In the genomic region with DNA sequence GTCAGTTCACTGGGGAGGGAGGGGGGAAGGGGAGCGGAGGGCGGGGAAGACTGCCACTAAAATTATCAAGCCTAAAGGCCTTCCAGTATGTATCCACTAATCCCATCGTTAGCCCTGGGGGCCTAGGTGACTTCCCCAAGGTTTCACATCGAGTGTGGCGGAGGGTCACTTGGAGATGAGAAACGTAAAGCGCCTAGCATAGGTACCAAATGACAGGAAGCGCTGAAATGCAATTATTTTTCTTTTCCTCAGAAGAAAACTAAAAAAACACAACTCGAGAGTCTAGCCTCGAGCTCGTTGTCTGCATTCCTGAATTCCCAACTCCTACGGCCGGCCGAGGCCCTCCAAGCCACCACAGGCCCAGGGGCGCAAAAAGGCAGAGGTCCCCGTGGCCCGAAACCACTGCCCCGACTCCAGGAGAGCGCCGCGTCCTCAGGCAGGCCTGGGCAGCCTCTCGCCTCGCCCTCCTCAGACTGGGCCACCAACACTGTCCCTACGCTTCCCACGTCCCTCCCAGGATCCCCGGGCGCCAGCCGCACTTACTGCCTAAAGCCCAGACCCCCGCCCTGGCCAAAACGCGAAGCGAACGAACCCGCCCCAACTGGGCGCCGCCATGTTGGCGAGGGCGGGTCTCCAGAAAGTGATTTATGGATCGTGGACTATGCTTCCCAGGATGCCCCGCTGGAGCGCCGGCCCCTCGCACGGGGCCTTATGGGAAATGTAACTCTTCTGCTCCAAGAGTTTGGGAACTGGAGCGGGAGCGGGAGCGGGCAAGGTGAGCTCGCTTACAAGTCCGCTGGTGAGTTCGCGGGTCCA, we compare ENCODE assay signal across 1 cellular context.
TF ChIP-seq lines count a peak whose summit lies in the region.

TSS of gene USP40 (minus strand) at position 642 of the 816 bp plus-strand sequence. CDS start 1,228 bp downstream, outside the sequence.

TF ChIP-seq in HEK293, 187 proteins besides CTCF, POLR2A, EP300 and RAD21 (continued from another document):
- TF ChIP-seq ZBTB10 (tag by site-specific recombination; IDR thresholded peaks at IDR 0.05) (0 out of 2 replicates have a peak, but pooled peaks have one; percentile 19), ZNF664 (tag by site-specific recombination; IDR thresholded peaks at IDR 0.05) (no peak), ZNF26 (tag by site-specific recombination; IDR thresholded peaks at IDR 0.05) (no peak), ZNF776 (tag by site-specific recombination; IDR thresholded peaks at IDR 0.05; ENCODE audit: borderline replicate concordance) (no peak), ZNF211 (tag by site-specific recombination; IDR thresholded peaks at IDR 0.05; ENCODE audit: low read depth) (no peak), RBAK (tag by site-specific recombination; IDR thresholded peaks at IDR 0.05) (no peak), ZSCAN18 (tag by site-specific recombination; IDR thresholded peaks at IDR 0.05) (no peak), ZNF529 (tag by site-specific recombination; IDR thresholded peaks at IDR 0.05; ENCODE audit: insufficient replicate concordance) (no peak), ZFP41 (tag by site-specific recombination; IDR thresholded peaks at IDR 0.05; ENCODE audit: borderline replicate concordance) (no peak), ZNF239 (tag by site-specific recombination; IDR thresholded peaks at IDR 0.05) (no peak), ZNF473 (tag by site-specific recombination; IDR thresholded peaks at IDR 0.05) (no peak), ZBTB7A (tag by site-specific recombination; IDR thresholded peaks at IDR 0.05; ENCODE audit: low read depth) (0 out of 2 replicates have a peak, but pooled peaks have one; percentile 25), ZNF433 (tag by site-specific recombination; IDR thresholded peaks at IDR 0.05; ENCODE audit: low read depth) (no peak), ZNF146 (tag by site-specific recombination; IDR thresholded peaks at IDR 0.05) (no peak), ZSCAN4 (tag by site-specific recombination; IDR thresholded peaks at IDR 0.05) (no peak), ZNF121 (tag by site-specific recombination; IDR thresholded peaks at IDR 0.05) (peak; percentile 50; the same call in 1 of the 2 replicates), OSR2 (tag by site-specific recombination; IDR thresholded peaks at IDR 0.05) (no peak)
- TF ChIP-seq, protein P1, sequence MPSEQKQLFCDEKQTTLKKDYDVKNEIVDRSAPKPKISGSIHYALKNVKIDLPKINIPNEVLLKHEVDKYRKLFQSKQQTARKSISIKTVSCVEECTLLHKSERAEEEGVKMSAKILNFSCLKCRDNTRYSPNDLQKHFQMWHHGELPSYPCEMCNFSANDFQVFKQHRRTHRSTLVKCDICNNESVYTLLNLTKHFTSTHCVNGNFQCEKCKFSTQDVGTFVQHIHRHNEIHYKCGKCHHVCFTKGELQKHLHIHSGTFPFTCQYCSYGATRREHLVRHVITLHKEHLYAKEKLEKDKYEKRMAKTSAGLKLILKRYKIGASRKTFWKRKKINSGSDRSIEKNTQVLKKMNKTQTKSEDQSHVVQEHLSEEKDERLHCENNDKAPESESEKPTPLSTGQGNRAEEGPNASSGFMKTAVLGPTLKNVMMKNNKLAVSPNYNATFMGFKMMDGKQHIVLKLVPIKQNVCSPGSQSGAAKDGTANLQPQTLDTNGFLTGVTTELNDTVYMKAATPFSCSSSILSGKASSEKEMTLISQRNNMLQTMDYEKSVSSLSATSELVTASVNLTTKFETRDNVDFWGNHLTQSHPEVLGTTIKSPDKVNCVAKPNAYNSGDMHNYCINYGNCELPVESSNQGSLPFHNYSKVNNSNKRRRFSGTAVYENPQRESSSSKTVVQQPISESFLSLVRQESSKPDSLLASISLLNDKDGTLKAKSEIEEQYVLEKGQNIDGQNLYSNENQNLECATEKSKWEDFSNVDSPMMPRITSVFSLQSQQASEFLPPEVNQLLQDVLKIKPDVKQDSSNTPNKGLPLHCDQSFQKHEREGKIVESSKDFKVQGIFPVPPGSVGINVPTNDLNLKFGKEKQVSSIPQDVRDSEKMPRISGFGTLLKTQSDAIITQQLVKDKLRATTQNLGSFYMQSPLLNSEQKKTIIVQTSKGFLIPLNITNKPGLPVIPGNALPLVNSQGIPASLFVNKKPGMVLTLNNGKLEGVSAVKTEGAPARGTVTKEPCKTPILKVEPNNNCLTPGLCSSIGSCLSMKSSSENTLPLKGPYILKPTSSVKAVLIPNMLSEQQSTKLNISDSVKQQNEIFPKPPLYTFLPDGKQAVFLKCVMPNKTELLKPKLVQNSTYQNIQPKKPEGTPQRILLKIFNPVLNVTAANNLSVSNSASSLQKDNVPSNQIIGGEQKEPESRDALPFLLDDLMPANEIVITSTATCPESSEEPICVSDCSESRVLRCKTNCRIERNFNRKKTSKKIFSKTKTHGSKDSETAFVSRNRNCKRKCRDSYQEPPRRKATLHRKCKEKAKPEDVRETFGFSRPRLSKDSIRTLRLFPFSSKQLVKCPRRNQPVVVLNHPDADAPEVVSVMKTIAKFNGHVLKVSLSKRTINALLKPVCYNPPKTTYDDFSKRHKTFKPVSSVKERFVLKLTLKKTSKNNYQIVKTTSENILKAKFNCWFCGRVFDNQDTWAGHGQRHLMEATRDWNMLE (tag by site-specific recombination; conservative IDR thresholded peaks at IDR 0.05; ENCODE audit: low read depth) = 0 out of 2 replicates have a peak, but pooled peaks have one; percentile 29
- TF ChIP-seq, protein P2, sequence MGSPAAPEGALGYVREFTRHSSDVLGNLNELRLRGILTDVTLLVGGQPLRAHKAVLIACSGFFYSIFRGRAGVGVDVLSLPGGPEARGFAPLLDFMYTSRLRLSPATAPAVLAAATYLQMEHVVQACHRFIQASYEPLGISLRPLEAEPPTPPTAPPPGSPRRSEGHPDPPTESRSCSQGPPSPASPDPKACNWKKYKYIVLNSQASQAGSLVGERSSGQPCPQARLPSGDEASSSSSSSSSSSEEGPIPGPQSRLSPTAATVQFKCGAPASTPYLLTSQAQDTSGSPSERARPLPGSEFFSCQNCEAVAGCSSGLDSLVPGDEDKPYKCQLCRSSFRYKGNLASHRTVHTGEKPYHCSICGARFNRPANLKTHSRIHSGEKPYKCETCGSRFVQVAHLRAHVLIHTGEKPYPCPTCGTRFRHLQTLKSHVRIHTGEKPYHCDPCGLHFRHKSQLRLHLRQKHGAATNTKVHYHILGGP (tag by site-specific recombination; IDR thresholded peaks at IDR 0.05) = no peak
- TF ChIP-seq, protein P3, sequence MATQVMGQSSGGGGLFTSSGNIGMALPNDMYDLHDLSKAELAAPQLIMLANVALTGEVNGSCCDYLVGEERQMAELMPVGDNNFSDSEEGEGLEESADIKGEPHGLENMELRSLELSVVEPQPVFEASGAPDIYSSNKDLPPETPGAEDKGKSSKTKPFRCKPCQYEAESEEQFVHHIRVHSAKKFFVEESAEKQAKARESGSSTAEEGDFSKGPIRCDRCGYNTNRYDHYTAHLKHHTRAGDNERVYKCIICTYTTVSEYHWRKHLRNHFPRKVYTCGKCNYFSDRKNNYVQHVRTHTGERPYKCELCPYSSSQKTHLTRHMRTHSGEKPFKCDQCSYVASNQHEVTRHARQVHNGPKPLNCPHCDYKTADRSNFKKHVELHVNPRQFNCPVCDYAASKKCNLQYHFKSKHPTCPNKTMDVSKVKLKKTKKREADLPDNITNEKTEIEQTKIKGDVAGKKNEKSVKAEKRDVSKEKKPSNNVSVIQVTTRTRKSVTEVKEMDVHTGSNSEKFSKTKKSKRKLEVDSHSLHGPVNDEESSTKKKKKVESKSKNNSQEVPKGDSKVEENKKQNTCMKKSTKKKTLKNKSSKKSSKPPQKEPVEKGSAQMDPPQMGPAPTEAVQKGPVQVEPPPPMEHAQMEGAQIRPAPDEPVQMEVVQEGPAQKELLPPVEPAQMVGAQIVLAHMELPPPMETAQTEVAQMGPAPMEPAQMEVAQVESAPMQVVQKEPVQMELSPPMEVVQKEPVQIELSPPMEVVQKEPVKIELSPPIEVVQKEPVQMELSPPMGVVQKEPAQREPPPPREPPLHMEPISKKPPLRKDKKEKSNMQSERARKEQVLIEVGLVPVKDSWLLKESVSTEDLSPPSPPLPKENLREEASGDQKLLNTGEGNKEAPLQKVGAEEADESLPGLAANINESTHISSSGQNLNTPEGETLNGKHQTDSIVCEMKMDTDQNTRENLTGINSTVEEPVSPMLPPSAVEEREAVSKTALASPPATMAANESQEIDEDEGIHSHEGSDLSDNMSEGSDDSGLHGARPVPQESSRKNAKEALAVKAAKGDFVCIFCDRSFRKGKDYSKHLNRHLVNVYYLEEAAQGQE (tag by site-specific recombination; IDR thresholded peaks at IDR 0.05) = no peak
- TF ChIP-seq, protein P4, sequence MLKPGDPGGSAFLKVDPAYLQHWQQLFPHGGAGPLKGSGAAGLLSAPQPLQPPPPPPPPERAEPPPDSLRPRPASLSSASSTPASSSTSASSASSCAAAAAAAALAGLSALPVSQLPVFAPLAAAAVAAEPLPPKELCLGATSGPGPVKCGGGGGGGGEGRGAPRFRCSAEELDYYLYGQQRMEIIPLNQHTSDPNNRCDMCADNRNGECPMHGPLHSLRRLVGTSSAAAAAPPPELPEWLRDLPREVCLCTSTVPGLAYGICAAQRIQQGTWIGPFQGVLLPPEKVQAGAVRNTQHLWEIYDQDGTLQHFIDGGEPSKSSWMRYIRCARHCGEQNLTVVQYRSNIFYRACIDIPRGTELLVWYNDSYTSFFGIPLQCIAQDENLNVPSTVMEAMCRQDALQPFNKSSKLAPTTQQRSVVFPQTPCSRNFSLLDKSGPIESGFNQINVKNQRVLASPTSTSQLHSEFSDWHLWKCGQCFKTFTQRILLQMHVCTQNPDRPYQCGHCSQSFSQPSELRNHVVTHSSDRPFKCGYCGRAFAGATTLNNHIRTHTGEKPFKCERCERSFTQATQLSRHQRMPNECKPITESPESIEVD (tag by site-specific recombination; IDR thresholded peaks at IDR 0.05) = no peak
- TF ChIP-seq, protein P5, sequence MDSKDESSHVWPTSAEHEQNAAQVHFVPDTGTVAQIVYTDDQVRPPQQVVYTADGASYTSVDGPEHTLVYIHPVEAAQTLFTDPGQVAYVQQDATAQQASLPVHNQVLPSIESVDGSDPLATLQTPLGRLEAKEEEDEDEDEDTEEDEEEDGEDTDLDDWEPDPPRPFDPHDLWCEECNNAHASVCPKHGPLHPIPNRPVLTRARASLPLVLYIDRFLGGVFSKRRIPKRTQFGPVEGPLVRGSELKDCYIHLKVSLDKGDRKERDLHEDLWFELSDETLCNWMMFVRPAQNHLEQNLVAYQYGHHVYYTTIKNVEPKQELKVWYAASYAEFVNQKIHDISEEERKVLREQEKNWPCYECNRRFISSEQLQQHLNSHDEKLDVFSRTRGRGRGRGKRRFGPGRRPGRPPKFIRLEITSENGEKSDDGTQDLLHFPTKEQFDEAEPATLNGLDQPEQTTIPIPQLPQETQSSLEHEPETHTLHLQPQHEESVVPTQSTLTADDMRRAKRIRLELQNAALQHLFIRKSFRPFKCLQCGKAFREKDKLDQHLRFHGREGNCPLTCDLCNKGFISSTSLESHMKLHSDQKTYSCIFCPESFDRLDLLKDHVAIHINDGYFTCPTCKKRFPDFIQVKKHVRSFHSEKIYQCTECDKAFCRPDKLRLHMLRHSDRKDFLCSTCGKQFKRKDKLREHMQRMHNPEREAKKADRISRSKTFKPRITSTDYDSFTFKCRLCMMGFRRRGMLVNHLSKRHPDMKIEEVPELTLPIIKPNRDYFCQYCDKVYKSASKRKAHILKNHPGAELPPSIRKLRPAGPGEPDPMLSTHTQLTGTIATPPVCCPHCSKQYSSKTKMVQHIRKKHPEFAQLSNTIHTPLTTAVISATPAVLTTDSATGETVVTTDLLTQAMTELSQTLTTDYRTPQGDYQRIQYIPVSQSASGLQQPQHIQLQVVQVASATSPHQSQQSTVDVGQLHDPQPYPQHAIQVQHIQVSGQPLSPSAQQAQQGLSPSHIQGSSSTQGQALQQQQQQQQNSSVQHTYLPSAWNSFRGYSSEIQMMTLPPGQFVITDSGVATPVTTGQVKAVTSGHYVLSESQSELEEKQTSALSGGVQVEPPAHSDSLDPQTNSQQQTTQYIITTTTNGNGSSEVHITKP (tag by site-specific recombination; IDR thresholded peaks at IDR 0.05) = peak; percentile 39; the same call in 1 of the 2 replicates
TF ChIP-seq in HEK293: peak in this region for 48.
